In the genomic region with DNA sequence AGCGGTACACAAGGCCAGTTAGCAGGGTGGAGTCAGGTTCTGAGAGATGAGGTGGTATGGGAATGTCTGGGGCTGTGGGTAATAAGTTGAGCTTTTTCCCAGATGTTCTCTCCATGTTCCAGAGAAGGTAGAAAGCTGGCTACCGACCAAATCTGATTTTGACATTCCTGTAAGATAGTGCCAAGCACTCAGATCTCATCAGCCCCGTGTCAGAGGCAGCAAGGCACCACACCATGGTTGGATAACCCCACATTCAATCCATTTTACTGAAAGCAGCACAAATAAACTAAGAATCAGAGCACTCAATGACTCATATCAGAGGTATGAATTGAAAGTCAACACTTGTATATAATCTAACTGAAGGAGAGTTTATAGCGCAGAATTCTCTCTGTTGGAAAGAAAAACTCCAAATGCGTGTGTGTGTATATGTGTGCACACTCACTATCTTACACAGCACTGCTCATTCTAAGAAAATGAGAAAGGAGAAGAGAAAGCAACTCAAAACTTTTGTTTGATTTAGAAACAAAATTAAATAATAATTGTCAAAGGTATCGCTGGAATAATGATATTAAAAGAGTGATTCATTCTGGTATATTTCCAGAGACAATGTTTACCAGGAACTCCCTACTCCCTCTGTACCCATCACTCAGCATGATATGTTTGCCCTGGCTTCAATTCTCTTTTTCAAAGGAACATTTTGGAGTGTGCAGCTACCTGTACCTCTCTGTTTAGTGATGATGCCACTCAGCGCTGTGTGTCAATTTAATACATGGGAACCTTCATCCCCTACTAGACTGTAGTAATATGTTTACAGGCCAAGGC, we compare ENCODE assay signal across 14 cellular contexts.
DNase-seq lines count a peak whose midpoint lies in the region; ATAC-seq and TF ChIP-seq lines count a peak whose summit lies in the region.
"Had no signal": no experiment of that assay in that cellular context is flagged by ENCODE, and none has a peak within 500 bp of the region (broad histone marks: within the 10 kb centered on the region; RNA-seq: fewer than 3 reads in every experiment).

No MANE protein-coding gene starts in this region.

- H3K27ac ChIP-seq in right atrium auricular region (no peak overlapping the region), heart left ventricle (no peak overlapping the region)
- H3K27ac ChIP-seq: KMS-11 had no signal

- intact Hi-C loops in heart left ventricle (cut with DNase I): loop anchor here in 1 of 10 donors (10.0 kb wide), 1 partner anchor 872 kb away; no protein-coding TSS in a partner anchor
- intact Hi-C loops in lower leg skin (cut with DNase I; ENCODE audit: low total_unique reads): no loop called here

- H3K9me3 Mint-ChIP-seq in T-helper 2 cell treated with Interferon-gamma antibody and Interleukin-4, amounts not matched to agents 5 μg/mL and 100 μg/mL, for 36 hours: peaks cover 6% of the 10 kb centered on the region

- peak; percentile 16 for DNase-seq in right atrium auricular region (ENCODE audit: low spot score)
- DNase-seq in heart left ventricle: no peak
- DNase-seq in T-helper 2 cell treated with Interferon-gamma antibody and Interleukin-4, amounts not matched to agents 5 μg/mL and 100 μg/mL, for 36 hours (ENCODE audit: low spot score): no peak
- DNase-seq in glomerular visceral epithelial cell (ENCODE audit: extremely low spot score): peak; percentile 68
- DNase-seq in lower leg skin (ENCODE audit: low spot score in 2 of 2): no peak
- DNase-seq in DMS114 treated with DMSO at 0.1 percent for 48 hours (lab: John Stamatoyannopoulos, UW; ENCODE audit: unreplicated experiment): no peak
- DNase-seq: activated CD4-positive, alpha-beta T cell treated with anti-CD3 and anti-CD28 coated beads, Interleukin-2, amount 50 U/mL, for 4 hours; anterior cingulate cortex; NCI-H345 had no signal

- TF ChIP-seq CTCF in right atrium auricular region (IDR thresholded peaks at IDR 0.05) (no peak), heart left ventricle (IDR thresholded peaks at IDR 0.05) (no peak), lower leg skin (IDR thresholded peaks at IDR 0.05) (no peak)

- no peak for ATAC-seq in heart left ventricle
- no peak for ATAC-seq in GM21526 (IDR thresholded peaks at IDR 0.05; ENCODE audit: low FRiP score, unreplicated experiment)
- no peak for ATAC-seq in HG02759 (IDR thresholded peaks at IDR 0.05; ENCODE audit: unreplicated experiment)

- H3K27ac Mint-ChIP-seq in T-helper 2 cell treated with Interferon-gamma antibody and Interleukin-4, amounts not matched to agents 5 μg/mL and 100 μg/mL, for 36 hours: peak overlapping the region; percentile 43
- H3K27ac Mint-ChIP-seq: B cell, memory B cell had no signal

- no peak overlapping the region for H3K4me3 Mint-ChIP-seq in T-helper 2 cell treated with Interferon-gamma antibody and Interleukin-4, amounts not matched to agents 5 μg/mL and 100 μg/mL, for 36 hours
- H3K4me3 Mint-ChIP-seq: B cell, memory B cell had no signal

- H3K36me3 Mint-ChIP-seq in T-helper 2 cell treated with Interferon-gamma antibody and Interleukin-4, amounts not matched to agents 5 μg/mL and 100 μg/mL, for 36 hours (ENCODE audit: low read depth): peaks cover 11% of the 10 kb centered on the region

- TF ChIP-seq POLR2A in heart left ventricle (IDR thresholded peaks at IDR 0.05) (no peak), lower leg skin (IDR thresholded peaks at IDR 0.05) (no peak)

- H3K27me3 Mint-ChIP-seq in T-helper 2 cell treated with Interferon-gamma antibody and Interleukin-4, amounts not matched to agents 5 μg/mL and 100 μg/mL, for 36 hours (ENCODE audit: low read depth): no peaks in the 10 kb centered on the region

- WGBS in heart left ventricle, 4 donors: 71 to 84% (median 79%) methylated on average over 7 of the region's 7 CpGs
- WGBS in lower leg skin, 2 donors: 59 to 62% methylated on average over 7 of the region's 7 CpGs

- H3K27me3 ChIP-seq in right atrium auricular region: no peaks in the 10 kb centered on the region
- H3K27me3 ChIP-seq in heart left ventricle: no peaks in the 10 kb centered on the region

- no peak overlapping the region for H3K4me3 ChIP-seq in right atrium auricular region
- H3K4me3 ChIP-seq in heart left ventricle: no peak overlapping the region
- H3K4me3 ChIP-seq in lower leg skin (ENCODE audit: low read depth, poor library complexity, severe bottlenecking): no peak overlapping the region

- no peaks in the 10 kb centered on the region for H3K9me3 ChIP-seq in right atrium auricular region
- H3K9me3 ChIP-seq in heart left ventricle: no peaks in the 10 kb centered on the region

- H3K4me1 ChIP-seq in right atrium auricular region: peaks cover 0 to 12% of the 10 kb centered on the region in 2 donors
- H3K4me1 ChIP-seq in heart left ventricle: peaks cover 0 to 88% (median 0%) of the 10 kb centered on the region in 12 donors

- H3K4me1 Mint-ChIP-seq in T-helper 2 cell treated with Interferon-gamma antibody and Interleukin-4, amounts not matched to agents 5 μg/mL and 100 μg/mL, for 36 hours (ENCODE audit: low read depth): peaks cover 88% of the 10 kb centered on the region

- H3K36me3 ChIP-seq in right atrium auricular region (no peaks in the 10 kb centered on the region), heart left ventricle (no peaks in the 10 kb centered on the region)

Comparison
In these comparisons a context has a peak if more than half of its experiments do, and no peak if none do; other contexts are left out.
1. DNase-seq: peak in right atrium auricular region (single experiment) and glomerular visceral epithelial cell (single experiment); none in heart left ventricle (0 of 5), T-helper 2 cell treated with Interferon-gamma antibody and Interleukin-4, amounts not matched to agents 5 μg/mL and 100 μg/mL, for 36 hours (single experiment), lower leg skin (0 of 2) and DMS114 treated with DMSO at 0.1 percent for 48 hours (single experiment).